ENCODE assay signal across 1 cellular context in genomic region chr7:114087674-114088539, GRCh38.
TF ChIP-seq lines count a peak whose summit lies in the region.

No MANE protein-coding gene starts in this region.

TF ChIP-seq in HEK293, 187 proteins besides CTCF, POLR2A, EP300 and RAD21 (continued from another document):
- TF ChIP-seq ZNF664 (tag by site-specific recombination; IDR thresholded peaks at IDR 0.05) (no peak), ZNF16 (tag by site-specific recombination; IDR thresholded peaks at IDR 0.05; ENCODE audit: low read depth) (no peak), ZNF626 (tag by site-specific recombination; IDR thresholded peaks at IDR 0.05) (no peak), SCRT2 (tag by site-specific recombination; IDR thresholded peaks at IDR 0.05) (peak; percentile 84), WT1 (tag by site-specific recombination; IDR thresholded peaks at IDR 0.05) (no peak), ZNF266 (tag by site-specific recombination; IDR thresholded peaks at IDR 0.05; ENCODE audit: low read depth) (no peak), ZBTB21 (tag by site-specific recombination; IDR thresholded peaks at IDR 0.05) (no peak), SALL2 (tag by site-specific recombination; IDR thresholded peaks at IDR 0.05; ENCODE audit: borderline replicate concordance) (no peak), ZNF335 (tag by site-specific recombination; conservative IDR thresholded peaks at IDR 0.05) (peak; percentile 26; the same call in 1 of the 2 replicates), ZNF26 (tag by site-specific recombination; IDR thresholded peaks at IDR 0.05) (no peak), PRDM2 (tag by site-specific recombination; IDR thresholded peaks at IDR 0.05; ENCODE audit: borderline replicate concordance) (no peak), KLF17 (tag by site-specific recombination; IDR thresholded peaks at IDR 0.05) (no peak; the same call in 1 of the 2 replicates), ZNF148 (tag by site-specific recombination; IDR thresholded peaks at IDR 0.05; ENCODE audit: borderline replicate concordance) (no peak), ZNF624 (tag by site-specific recombination; IDR thresholded peaks at IDR 0.05) (no peak), ZNF23 (tag by site-specific recombination; IDR thresholded peaks at IDR 0.05; ENCODE audit: borderline replicate concordance) (no peak), ZNF202 (tag by site-specific recombination; IDR thresholded peaks at IDR 0.05; ENCODE audit: borderline replicate concordance) (no peak), ZBTB7A (tag by site-specific recombination; IDR thresholded peaks at IDR 0.05; ENCODE audit: low read depth) (no peak), ZBTB26 (tag by site-specific recombination; optimal IDR thresholded peaks at IDR 0.05) (peak; percentile 75), MZF1 (tag by site-specific recombination; IDR thresholded peaks at IDR 0.05; ENCODE audit: borderline replicate concordance) (peak; percentile 65), ZNF354C (tag by site-specific recombination; IDR thresholded peaks at IDR 0.05; ENCODE audit: borderline replicate concordance, low read depth) (no peak), GLI2 (tag by site-specific recombination; IDR thresholded peaks at IDR 0.05; ENCODE audit: borderline replicate concordance, low read depth) (no peak), ZNF621 (tag by site-specific recombination; IDR thresholded peaks at IDR 0.05) (no peak), ZBTB1 (tag by site-specific recombination; IDR thresholded peaks at IDR 0.05) (no peak), ZSCAN18 (tag by site-specific recombination; IDR thresholded peaks at IDR 0.05) (no peak), PBX3 (CRISPR knock-in tag; IDR thresholded peaks at IDR 0.05) (no peak), PRDM1 (tag by site-specific recombination; IDR thresholded peaks at IDR 0.05) (peak; percentile 98), ZNF341 (tag by site-specific recombination; IDR thresholded peaks at IDR 0.05; ENCODE audit: low read depth) (0 out of 2 replicates have a peak, but pooled peaks have one; percentile 15), ZNF837 (tag by site-specific recombination; IDR thresholded peaks at IDR 0.05) (no peak), ZNF324 (tag by site-specific recombination; IDR thresholded peaks at IDR 0.05) (peak; percentile 42; the same call in 1 of the 2 replicates), ZNF292 (tag by site-specific recombination; IDR thresholded peaks at IDR 0.05; ENCODE audit: borderline replicate concordance, low read depth) (no peak), ZNF114 (tag by site-specific recombination; IDR thresholded peaks at IDR 0.05) (no peak), KLF8 (tag by site-specific recombination; IDR thresholded peaks at IDR 0.05) (peak; percentile 22; the same call in 1 of the 2 replicates), ZNF560 (tag by site-specific recombination; IDR thresholded peaks at IDR 0.05; ENCODE audit: borderline replicate concordance) (no peak), ZNF600 (tag by site-specific recombination; IDR thresholded peaks at IDR 0.05) (0 out of 2 replicates have a peak, but pooled peaks have one; percentile 37), ZNF843 (tag by site-specific recombination; IDR thresholded peaks at IDR 0.05) (no peak), ZFP3 (tag by site-specific recombination; IDR thresholded peaks at IDR 0.05; ENCODE audit: low read depth) (no peak), ZNF211 (tag by site-specific recombination; IDR thresholded peaks at IDR 0.05; ENCODE audit: low read depth) (no peak), ZNF175 (tag by site-specific recombination; IDR thresholded peaks at IDR 0.05) (no peak), FEZF1 (tag by site-specific recombination; IDR thresholded peaks at IDR 0.05) (no peak), HOXA7 (CRISPR knock-in tag; IDR thresholded peaks at IDR 0.05; ENCODE audit: borderline replicate concordance) (no peak), REPIN1 (tag by site-specific recombination; IDR thresholded peaks at IDR 0.05; ENCODE audit: low read depth) (no peak), ZNF112 (tag by site-specific recombination; IDR thresholded peaks at IDR 0.05) (no peak), ZNF10 (tag by site-specific recombination; IDR thresholded peaks at IDR 0.05) (no peak), ZNF558 (tag by site-specific recombination; IDR thresholded peaks at IDR 0.05) (no peak), ZNF530 (tag by site-specific recombination; IDR thresholded peaks at IDR 0.05; ENCODE audit: low read depth) (no peak), HOXC10 (CRISPR knock-in tag; IDR thresholded peaks at IDR 0.05) (no peak), BCL11A (tag by site-specific recombination; IDR thresholded peaks at IDR 0.05; ENCODE audit: low read depth) (no peak), ZNF658 (tag by site-specific recombination; IDR thresholded peaks at IDR 0.05) (no peak)
